17 cellular contexts compared by ENCODE assay signal in genomic region chr11:69559181-69559580, GRCh38.
"Had no signal": no experiment of that assay in that cellular context is flagged by ENCODE, and none has a peak within 500 bp of the region (broad histone marks: within the 10 kb centered on the region; RNA-seq: fewer than 3 reads in every experiment).

No MANE protein-coding gene starts in this region.

- H3K9me3 Mint-ChIP-seq: activated T-helper 2 cell treated with anti-CD3 and anti-CD28 coated beads, Interferon-gamma antibody, Interleukin-2, Interleukin-4, amounts not matched to agents 10 μg/mL and 5 μg/mL and 100 μg/mL, durations not matched to agents 14 hours and 24 hours and 36 hours; dendritic cell treated with granulocyte-macrophage colony-stimulating factor and Interleukin-4, amounts not matched to agents 40 ng/mL and 50 ng/mL, for 4 days had no signal

- H3K36me3 Mint-ChIP-seq: memory B cell, type B pancreatic cell had no signal

- H3K4me1 Mint-ChIP-seq: memory B cell, nephron had no signal

- ATAC-seq: SK-N-SH treated with all-trans-retinoic acid at 6 μM for 48 hours had no signal

- H3K4me1 ChIP-seq: left ventricle myocardium inferior, right atrium auricular region had no signal

- H3K27me3 Mint-ChIP-seq: type B pancreatic cell had no signal

- H3K9me3 ChIP-seq: right atrium auricular region had no signal

- H3K27ac Mint-ChIP-seq: dendritic cell treated with granulocyte-macrophage colony-stimulating factor and Interleukin-4, amounts not matched to agents 40 ng/mL and 50 ng/mL, for 4 days; memory B cell; nephron; progenitor cell of endocrine pancreas; type B pancreatic cell had no signal

- H3K4me3 Mint-ChIP-seq: dendritic cell treated with granulocyte-macrophage colony-stimulating factor and Interleukin-4, amounts not matched to agents 40 ng/mL and 50 ng/mL, for 4 days; memory B cell; nephron; type B pancreatic cell had no signal

- H3K27ac ChIP-seq: left ventricle myocardium inferior, right atrium auricular region, WERI-Rb-1 had no signal

- DNase-seq: aorta; effector memory CD4-positive, alpha-beta T cell; foreskin fibroblast; hippocampal formation; kidney; left ventricle myocardium inferior; occipital lobe; stimulated activated CD4-positive, alpha-beta T cell treated with anti-CD3 and anti-CD28 coated beads, Interleukin-2, amount 100 ng/mL, for 48 hours; WERI-Rb-1 had no signal

- H3K4me3 ChIP-seq: left ventricle myocardium inferior, right atrium auricular region had no signal

- H3K36me3 ChIP-seq: left ventricle myocardium inferior, right atrium auricular region, WERI-Rb-1 had no signal

- H3K27me3 ChIP-seq: right atrium auricular region had no signal
